In the genomic region with DNA sequence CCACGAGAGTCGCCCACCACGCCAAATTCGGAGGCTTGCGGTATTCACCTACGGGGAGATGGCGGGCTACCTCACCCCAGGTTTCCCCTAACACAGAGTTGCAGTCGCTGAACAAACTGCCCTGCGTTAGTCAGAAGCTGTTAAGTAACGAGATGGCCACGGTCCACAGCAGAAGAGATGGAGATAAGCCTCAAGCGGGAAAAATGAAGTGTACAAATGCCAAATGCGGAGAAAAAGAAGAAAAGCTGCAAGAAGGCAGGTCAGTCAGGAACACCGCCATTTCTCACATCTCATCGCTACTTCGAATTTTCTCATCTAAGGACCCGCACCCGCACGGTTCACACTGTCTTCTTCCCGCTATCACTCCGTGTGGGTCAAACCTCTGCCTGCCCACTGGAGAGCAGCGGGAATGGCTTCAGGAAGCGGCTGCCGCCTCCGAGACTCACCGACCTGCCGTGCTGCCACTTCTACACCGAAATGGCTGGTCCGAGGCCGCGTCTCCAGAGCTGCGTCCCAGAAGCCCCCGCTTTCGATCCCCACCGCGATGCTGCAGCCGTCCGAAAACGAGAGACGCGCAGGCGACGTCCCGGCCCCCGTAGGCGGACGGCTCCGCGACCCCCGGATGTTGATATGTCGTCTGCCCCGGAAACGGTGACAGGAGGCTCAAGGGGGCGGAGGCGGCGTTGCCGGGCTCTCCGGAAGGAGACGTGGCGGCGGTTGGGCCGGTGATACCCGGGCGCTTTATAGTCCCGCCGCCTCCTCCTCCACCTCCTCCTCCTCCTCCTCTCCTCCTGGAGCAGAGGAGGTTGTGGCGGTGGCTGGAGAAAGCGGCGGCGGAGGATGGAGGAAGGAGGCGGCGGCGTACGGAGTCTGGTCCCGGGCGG, we compare ENCODE assay signal across 1 cellular context.
TF ChIP-seq lines count a peak whose summit lies in the region.

A gene with protein sequence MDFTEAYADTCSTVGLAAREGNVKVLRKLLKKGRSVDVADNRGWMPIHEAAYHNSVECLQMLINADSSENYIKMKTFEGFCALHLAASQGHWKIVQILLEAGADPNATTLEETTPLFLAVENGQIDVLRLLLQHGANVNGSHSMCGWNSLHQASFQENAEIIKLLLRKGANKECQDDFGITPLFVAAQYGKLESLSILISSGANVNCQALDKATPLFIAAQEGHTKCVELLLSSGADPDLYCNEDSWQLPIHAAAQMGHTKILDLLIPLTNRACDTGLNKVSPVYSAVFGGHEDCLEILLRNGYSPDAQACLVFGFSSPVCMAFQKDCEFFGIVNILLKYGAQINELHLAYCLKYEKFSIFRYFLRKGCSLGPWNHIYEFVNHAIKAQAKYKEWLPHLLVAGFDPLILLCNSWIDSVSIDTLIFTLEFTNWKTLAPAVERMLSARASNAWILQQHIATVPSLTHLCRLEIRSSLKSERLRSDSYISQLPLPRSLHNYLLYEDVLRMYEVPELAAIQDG (minus strand): TSS at position 583 of the 884 bp plus-strand sequence. CDS start 21,381 bp downstream, outside the sequence.
A gene with protein sequence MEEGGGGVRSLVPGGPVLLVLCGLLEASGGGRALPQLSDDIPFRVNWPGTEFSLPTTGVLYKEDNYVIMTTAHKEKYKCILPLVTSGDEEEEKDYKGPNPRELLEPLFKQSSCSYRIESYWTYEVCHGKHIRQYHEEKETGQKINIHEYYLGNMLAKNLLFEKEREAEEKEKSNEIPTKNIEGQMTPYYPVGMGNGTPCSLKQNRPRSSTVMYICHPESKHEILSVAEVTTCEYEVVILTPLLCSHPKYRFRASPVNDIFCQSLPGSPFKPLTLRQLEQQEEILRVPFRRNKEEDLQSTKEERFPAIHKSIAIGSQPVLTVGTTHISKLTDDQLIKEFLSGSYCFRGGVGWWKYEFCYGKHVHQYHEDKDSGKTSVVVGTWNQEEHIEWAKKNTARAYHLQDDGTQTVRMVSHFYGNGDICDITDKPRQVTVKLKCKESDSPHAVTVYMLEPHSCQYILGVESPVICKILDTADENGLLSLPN (plus strand): TSS at position 674 of the 884 bp plus-strand sequence. CDS start 167 bp downstream, at position 841.

TF ChIP-seq in HepG2, 621 proteins besides CTCF, POLR2A, EP300 and RAD21 (continued from another document and continues in another):
- TF ChIP-seq, protein P1, sequence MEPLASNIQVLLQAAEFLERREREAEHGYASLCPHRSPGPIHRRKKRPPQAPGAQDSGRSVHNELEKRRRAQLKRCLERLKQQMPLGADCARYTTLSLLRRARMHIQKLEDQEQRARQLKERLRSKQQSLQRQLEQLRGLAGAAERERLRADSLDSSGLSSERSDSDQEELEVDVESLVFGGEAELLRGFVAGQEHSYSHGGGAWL (CRISPR knock-in tag; IDR thresholded peaks at IDR 0.05), result peak; percentile 91; the same call in 1 of the 2 replicates
- TF ChIP-seq TBP (CRISPR knock-in tag; IDR thresholded peaks at IDR 0.05) (peak; percentile 81; the same call in 1 of the 2 replicates), AKAP8 (CRISPR knock-in tag; IDR thresholded peaks at IDR 0.05) (peak; percentile 67), SRSF1 (optimal IDR thresholded peaks at IDR 0.05; ENCODE audit: low read depth, low read length) (peak; percentile 91), SALL1 (CRISPR knock-in tag; IDR thresholded peaks at IDR 0.05) (peak; percentile 97), ZNF772 (CRISPR knock-in tag; IDR thresholded peaks at IDR 0.05) (peak; percentile 95), SOX5 (CRISPR knock-in tag; IDR thresholded peaks at IDR 0.05; ENCODE audit: borderline replicate concordance) (peak; percentile 53; the same call in 1 of the 2 replicates), RFXANK (CRISPR knock-in tag; IDR thresholded peaks at IDR 0.05) (peak; percentile 85), GTF2F1 (IDR thresholded peaks at IDR 0.05; ENCODE audit: low read length) (peak; percentile 58; the same call in 1 of the 2 replicates), AHR (CRISPR knock-in tag; IDR thresholded peaks at IDR 0.05) (peak; percentile 98; the same call in 1 of the 2 replicates), ZNF558 (CRISPR knock-in tag; IDR thresholded peaks at IDR 0.05; ENCODE audit: borderline replicate concordance) (peak; percentile 77; the same call in 1 of the 2 replicates), ZNF616 (CRISPR knock-in tag; IDR thresholded peaks at IDR 0.05; ENCODE audit: low read depth) (no peak; the same call in 1 of the 2 replicates), ZC3H13 (CRISPR knock-in tag; IDR thresholded peaks at IDR 0.05) (peak; percentile 82; the same call in 1 of the 2 replicates), ZNF460 (CRISPR knock-in tag; IDR thresholded peaks at IDR 0.05; ENCODE audit: borderline replicate concordance) (peak; percentile 48; the same call in 1 of the 2 replicates), JUN (CRISPR knock-in tag; IDR thresholded peaks at IDR 0.05) (peak; percentile 58; the same call in 1 of the 2 replicates), KDM2A (CRISPR knock-in tag; IDR thresholded peaks at IDR 0.05; ENCODE audit: borderline replicate concordance, low read depth) (peak; percentile 99), SRF (IDR thresholded peaks at IDR 0.05; ENCODE audit: low read depth, low read length) (no peak), ZNF207 (IDR thresholded peaks at IDR 0.05; ENCODE audit: borderline replicate concordance) (no peak), CEBPB (IDR thresholded peaks at IDR 0.05; ENCODE audit: borderline replicate concordance, low read depth, low read length) (no peak), ZNF563 (CRISPR knock-in tag; IDR thresholded peaks at IDR 0.05) (peak; percentile 71; the same call in 1 of the 2 replicates), YY1 (IDR thresholded peaks at IDR 0.05; ENCODE audit: insufficient read depth, insufficient replicate concordance, low read depth, low read length) (peak; percentile 89), PAWR (CRISPR knock-in tag; IDR thresholded peaks at IDR 0.05; ENCODE audit: borderline replicate concordance) (0 out of 2 replicates have a peak, but pooled peaks have one; percentile 40), ZNF263 (CRISPR knock-in tag; IDR thresholded peaks at IDR 0.05) (peak; percentile 68), CAMTA2 (CRISPR knock-in tag; IDR thresholded peaks at IDR 0.05; ENCODE audit: borderline replicate concordance) (peak; percentile 94)
- TF ChIP-seq, protein P2, sequence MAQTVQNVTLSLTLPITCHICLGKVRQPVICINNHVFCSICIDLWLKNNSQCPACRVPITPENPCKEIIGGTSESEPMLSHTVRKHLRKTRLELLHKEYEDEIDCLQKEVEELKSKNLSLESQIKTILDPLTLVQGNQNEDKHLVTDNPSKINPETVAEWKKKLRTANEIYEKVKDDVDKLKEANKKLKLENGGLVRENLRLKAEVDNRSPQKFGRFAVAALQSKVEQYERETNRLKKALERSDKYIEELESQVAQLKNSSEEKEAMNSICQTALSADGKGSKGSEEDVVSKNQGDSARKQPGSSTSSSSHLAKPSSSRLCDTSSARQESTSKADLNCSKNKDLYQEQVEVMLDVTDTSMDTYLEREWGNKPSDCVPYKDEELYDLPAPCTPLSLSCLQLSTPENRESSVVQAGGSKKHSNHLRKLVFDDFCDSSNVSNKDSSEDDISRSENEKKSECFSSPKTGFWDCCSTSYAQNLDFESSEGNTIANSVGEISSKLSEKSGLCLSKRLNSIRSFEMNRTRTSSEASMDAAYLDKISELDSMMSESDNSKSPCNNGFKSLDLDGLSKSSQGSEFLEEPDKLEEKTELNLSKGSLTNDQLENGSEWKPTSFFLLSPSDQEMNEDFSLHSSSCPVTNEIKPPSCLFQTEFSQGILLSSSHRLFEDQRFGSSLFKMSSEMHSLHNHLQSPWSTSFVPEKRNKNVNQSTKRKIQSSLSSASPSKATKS (CRISPR knock-in tag; IDR thresholded peaks at IDR 0.05), result peak; percentile 76
- TF ChIP-seq, protein P3, sequence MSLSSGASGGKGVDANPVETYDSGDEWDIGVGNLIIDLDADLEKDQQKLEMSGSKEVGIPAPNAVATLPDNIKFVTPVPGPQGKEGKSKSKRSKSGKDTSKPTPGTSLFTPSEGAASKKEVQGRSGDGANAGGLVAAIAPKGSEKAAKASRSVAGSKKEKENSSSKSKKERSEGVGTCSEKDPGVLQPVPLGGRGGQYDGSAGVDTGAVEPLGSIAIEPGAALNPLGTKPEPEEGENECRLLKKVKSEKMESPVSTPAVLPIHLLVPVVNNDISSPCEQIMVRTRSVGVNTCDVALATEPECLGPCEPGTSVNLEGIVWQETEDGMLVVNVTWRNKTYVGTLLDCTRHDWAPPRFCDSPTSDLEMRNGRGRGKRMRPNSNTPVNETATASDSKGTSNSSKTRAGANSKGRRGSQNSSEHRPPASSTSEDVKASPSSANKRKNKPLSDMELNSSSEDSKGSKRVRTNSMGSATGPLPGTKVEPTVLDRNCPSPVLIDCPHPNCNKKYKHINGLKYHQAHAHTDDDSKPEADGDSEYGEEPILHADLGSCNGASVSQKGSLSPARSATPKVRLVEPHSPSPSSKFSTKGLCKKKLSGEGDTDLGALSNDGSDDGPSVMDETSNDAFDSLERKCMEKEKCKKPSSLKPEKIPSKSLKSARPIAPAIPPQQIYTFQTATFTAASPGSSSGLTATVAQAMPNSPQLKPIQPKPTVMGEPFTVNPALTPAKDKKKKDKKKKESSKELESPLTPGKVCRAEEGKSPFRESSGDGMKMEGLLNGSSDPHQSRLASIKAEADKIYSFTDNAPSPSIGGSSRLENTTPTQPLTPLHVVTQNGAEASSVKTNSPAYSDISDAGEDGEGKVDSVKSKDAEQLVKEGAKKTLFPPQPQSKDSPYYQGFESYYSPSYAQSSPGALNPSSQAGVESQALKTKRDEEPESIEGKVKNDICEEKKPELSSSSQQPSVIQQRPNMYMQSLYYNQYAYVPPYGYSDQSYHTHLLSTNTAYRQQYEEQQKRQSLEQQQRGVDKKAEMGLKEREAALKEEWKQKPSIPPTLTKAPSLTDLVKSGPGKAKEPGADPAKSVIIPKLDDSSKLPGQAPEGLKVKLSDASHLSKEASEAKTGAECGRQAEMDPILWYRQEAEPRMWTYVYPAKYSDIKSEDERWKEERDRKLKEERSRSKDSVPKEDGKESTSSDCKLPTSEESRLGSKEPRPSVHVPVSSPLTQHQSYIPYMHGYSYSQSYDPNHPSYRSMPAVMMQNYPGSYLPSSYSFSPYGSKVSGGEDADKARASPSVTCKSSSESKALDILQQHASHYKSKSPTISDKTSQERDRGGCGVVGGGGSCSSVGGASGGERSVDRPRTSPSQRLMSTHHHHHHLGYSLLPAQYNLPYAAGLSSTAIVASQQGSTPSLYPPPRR (CRISPR knock-in tag; IDR thresholded peaks at IDR 0.05; ENCODE audit: borderline replicate concordance), result peak; percentile 79
- TF ChIP-seq, protein P4, sequence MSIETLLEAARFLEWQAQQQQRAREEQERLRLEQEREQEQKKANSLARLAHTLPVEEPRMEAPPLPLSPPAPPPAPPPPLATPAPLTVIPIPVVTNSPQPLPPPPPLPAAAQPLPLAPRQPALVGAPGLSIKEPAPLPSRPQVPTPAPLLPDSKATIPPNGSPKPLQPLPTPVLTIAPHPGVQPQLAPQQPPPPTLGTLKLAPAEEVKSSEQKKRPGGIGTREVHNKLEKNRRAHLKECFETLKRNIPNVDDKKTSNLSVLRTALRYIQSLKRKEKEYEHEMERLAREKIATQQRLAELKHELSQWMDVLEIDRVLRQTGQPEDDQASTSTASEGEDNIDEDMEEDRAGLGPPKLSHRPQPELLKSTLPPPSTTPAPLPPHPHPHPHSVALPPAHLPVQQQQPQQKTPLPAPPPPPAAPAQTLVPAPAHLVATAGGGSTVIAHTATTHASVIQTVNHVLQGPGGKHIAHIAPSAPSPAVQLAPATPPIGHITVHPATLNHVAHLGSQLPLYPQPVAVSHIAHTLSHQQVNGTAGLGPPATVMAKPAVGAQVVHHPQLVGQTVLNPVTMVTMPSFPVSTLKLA (IDR thresholded peaks at IDR 0.05), result peak; percentile 76
- TF ChIP-seq, protein P5, sequence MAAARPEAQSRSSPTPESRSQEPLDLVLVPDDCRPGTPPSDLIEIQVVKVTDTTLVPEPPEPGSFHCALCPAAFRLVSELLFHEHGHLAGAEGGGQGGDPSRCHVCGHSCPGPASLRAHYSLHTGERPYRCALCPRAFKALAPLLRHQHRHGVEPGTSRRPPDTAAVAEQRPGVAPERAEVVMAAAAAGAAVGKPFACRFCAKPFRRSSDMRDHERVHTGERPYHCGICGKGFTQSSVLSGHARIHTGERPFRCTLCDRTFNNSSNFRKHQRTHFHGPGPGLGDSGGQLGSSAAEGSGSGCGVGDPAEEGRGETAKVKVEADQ (CRISPR knock-in tag; IDR thresholded peaks at IDR 0.05; ENCODE audit: borderline replicate concordance), result peak; percentile 55
- TF ChIP-seq, protein P6, sequence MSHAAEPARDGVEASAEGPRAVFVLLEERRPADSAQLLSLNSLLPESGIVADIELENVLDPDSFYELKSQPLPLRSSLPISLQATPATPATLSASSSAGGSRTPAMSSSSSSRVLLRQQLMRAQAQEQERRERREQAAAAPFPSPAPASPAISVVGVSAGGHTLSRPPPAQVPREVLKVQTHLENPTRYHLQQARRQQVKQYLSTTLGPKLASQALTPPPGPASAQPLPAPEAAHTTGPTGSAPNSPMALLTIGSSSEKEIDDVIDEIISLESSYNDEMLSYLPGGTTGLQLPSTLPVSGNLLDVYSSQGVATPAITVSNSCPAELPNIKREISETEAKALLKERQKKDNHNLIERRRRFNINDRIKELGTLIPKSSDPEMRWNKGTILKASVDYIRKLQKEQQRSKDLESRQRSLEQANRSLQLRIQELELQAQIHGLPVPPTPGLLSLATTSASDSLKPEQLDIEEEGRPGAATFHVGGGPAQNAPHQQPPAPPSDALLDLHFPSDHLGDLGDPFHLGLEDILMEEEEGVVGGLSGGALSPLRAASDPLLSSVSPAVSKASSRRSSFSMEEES (CRISPR knock-in tag; IDR thresholded peaks at IDR 0.05), result peak; percentile 78; the same call in 1 of the 2 replicates
- TF ChIP-seq, protein P7, sequence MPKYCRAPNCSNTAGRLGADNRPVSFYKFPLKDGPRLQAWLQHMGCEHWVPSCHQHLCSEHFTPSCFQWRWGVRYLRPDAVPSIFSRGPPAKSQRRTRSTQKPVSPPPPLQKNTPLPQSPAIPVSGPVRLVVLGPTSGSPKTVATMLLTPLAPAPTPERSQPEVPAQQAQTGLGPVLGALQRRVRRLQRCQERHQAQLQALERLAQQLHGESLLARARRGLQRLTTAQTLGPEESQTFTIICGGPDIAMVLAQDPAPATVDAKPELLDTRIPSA (CRISPR knock-in tag; IDR thresholded peaks at IDR 0.05; ENCODE audit: borderline replicate concordance), result no peak; the same call in 1 of the 2 replicates
